In the genomic region with DNA sequence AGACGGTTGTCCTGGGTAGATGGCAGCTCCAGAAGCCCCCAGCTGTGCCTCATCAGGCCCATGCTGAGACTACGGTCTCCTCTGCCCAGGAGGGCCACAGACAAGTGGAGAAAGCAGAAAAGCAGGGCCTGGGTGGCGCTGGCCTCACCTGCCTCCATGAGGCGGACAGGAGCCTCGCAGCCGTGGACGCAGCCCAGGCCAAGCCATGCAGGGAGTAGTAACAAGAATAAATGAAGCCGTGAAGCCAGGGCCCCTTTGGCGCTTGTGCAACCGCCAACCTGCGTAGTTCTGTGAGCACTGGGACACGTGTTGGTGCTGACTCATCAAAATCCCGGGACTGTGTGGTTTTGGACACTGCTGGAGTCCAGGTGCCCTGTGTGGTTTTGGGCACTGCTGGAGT, we compare ENCODE assay signal across 20 cellular contexts. TPM values are rescaled to one million over a fixed set of nuclear protein-coding genes. Genes with fewer than 3 reads are reported as not detected.
DNase-seq lines count a peak whose midpoint lies in the region; ATAC-seq and TF ChIP-seq lines count a peak whose summit lies in the region.
"Had no signal": no experiment of that assay in that cellular context is flagged by ENCODE, and none has a peak within 500 bp of the region (broad histone marks: within the 10 kb centered on the region; RNA-seq: fewer than 3 reads in every experiment).

No MANE protein-coding gene starts in this region.

- no peaks in the 10 kb centered on the region for H3K9me3 Mint-ChIP-seq in activated T-cell treated with anti-CD3 and anti-CD28 coated beads, Interleukin-2, amount 50 U/mL, for 24 hours
- H3K9me3 Mint-ChIP-seq: activated T-cell treated with anti-CD3 and anti-CD28 coated beads, Interleukin-2, amount 50 U/mL, for 4 hours; dendritic cell treated with granulocyte-macrophage colony-stimulating factor and Interleukin-4, amounts not matched to agents 40 ng/mL and 50 ng/mL, for 4 days had no signal

- no peak overlapping the region for H3K4me3 ChIP-seq in right lobe of liver
- H3K4me3 ChIP-seq: adrenal gland, GM12878, pancreas had no signal

- no peaks in the 10 kb centered on the region for H3K36me3 Mint-ChIP-seq in activated T-cell treated with anti-CD3 and anti-CD28 coated beads, Interleukin-2, amount 50 U/mL, for 24 hours (ENCODE audit: low read depth)

- intact Hi-C loops in right lobe of liver (cut with DNase I): no loop called here

- no peaks in the 10 kb centered on the region for H3K36me3 ChIP-seq in right lobe of liver
- H3K36me3 ChIP-seq: adrenal gland, pancreas had no signal

- H3K27me3 ChIP-seq in right lobe of liver: no peaks in the 10 kb centered on the region
- H3K27me3 ChIP-seq: adrenal gland, pancreas had no signal

- peaks cover 0 to 5% (median 0%) of the 10 kb centered on the region in 4 donors for H3K4me1 ChIP-seq in right lobe of liver
- H3K4me1 ChIP-seq: adrenal gland, pancreas had no signal

- H3K9me3 ChIP-seq in right lobe of liver: no peaks in the 10 kb centered on the region
- H3K9me3 ChIP-seq: adrenal gland, pancreas had no signal

- no peak overlapping the region for H3K4me3 Mint-ChIP-seq in activated T-cell treated with anti-CD3 and anti-CD28 coated beads, Interleukin-2, amount 50 U/mL, for 24 hours
- H3K4me3 Mint-ChIP-seq: activated T-cell treated with anti-CD3 and anti-CD28 coated beads, Interleukin-2, amount 50 U/mL, for 4 hours; B cell; dendritic cell treated with granulocyte-macrophage colony-stimulating factor and Interleukin-4, amounts not matched to agents 40 ng/mL and 50 ng/mL, for 4 days had no signal

- TF ChIP-seq POLR2A in right lobe of liver (IDR thresholded peaks at IDR 0.05): no peak

- ATAC-seq in right lobe of liver (peak; percentile 66 to 87 (median 81)), GM18867 (IDR thresholded peaks at IDR 0.05; ENCODE audit: unreplicated experiment) (no peak)
- ATAC-seq in activated CD4-positive, CD25-positive, alpha-beta regulatory T cell treated with anti-CD3 and anti-CD28 coated beads, Interleukin-2, amount 50 U/mL, for 24 hours: no peak
- ATAC-seq: activated T-cell treated with anti-CD3 and anti-CD28 coated beads, Interleukin-2, amount 50 U/mL, for 4 hours; GM12878 had no signal

- H3K27ac ChIP-seq in right lobe of liver: peak overlapping the region in 1 of 3 donors; percentile 59
- H3K27ac ChIP-seq: adrenal gland, pancreas had no signal

- 52% methylated on average over 5 of the region's 13 CpGs for WGBS in right lobe of liver (ENCODE audit: insufficient coverage, low coverage, low lambda C conversion rate, missing lambda C conversion rate)

- H3K27me3 Mint-ChIP-seq in activated T-cell treated with anti-CD3 and anti-CD28 coated beads, Interleukin-2, amount 50 U/mL, for 24 hours: no peaks in the 10 kb centered on the region

- no peaks in the 10 kb centered on the region for H3K4me1 Mint-ChIP-seq in activated T-cell treated with anti-CD3 and anti-CD28 coated beads, Interleukin-2, amount 50 U/mL, for 24 hours (ENCODE audit: low read depth)
- H3K4me1 Mint-ChIP-seq: B cell had no signal

- DNase-seq in COLO829 (ENCODE audit: low spot score) (peak; percentile 17), HPDE6-E6E7 (ENCODE audit: extremely low spot score) (peak; percentile 87), astrocyte of the hippocampus (ENCODE audit: low read depth, low spot score) (peak; percentile 44), right lobe of liver (peak; percentile 54 to 89 (median 84)), retina (no peak)
- DNase-seq in activated T-cell treated with anti-CD3 and anti-CD28 coated beads, Interleukin-2, amount 50 U/mL, for 24 hours: no peak
- DNase-seq: activated CD4-positive, alpha-beta T cell treated with anti-CD3 and anti-CD28 coated beads for 4 hours; activated T-cell treated with anti-CD3 and anti-CD28 coated beads, Interleukin-2, amount 50 U/mL, for 4 hours; DND-41; MM.1S; NCI-H2227 treated with DMSO at 0.1 percent for 48 hours; pancreas; stimulated activated CD8-positive, alpha-beta memory T cell treated with anti-CD3 and anti-CD28 coated beads, Interleukin-4, amount 100 ng/mL, for 48 hours; T-helper 2 cell had no signal

- TF ChIP-seq CTCF in right lobe of liver (IDR thresholded peaks at IDR 0.05): no peak

- no peak overlapping the region for H3K27ac Mint-ChIP-seq in activated T-cell treated with anti-CD3 and anti-CD28 coated beads, Interleukin-2, amount 50 U/mL, for 24 hours
- H3K27ac Mint-ChIP-seq: B cell; dendritic cell treated with granulocyte-macrophage colony-stimulating factor and Interleukin-4, amounts not matched to agents 40 ng/mL and 50 ng/mL, for 4 days had no signal

RNA-seq across cellular contexts. Expression of a gene that starts 12.3 kb away (rescaled TPM):
- under 1 TPM in 2 of 6 experiments, not detected in 4; 0.07 to 0.20 TPM for total RNA-seq in right lobe of liver

Comparison
In these comparisons a context has a peak if more than half of its experiments do, and no peak if none do; other contexts are left out.
1. DNase-seq: peak in COLO829 (single experiment), HPDE6-E6E7 (single experiment), astrocyte of the hippocampus (single experiment) and right lobe of liver (3 of 3); none in activated T-cell treated with anti-CD3 and anti-CD28 coated beads, Interleukin-2, amount 50 U/mL, for 24 hours (single experiment) and retina (single experiment).
2. ATAC-seq: peak in right lobe of liver (4 of 4); none in GM18867 (single experiment) and activated CD4-positive, CD25-positive, alpha-beta regulatory T cell treated with anti-CD3 and anti-CD28 coated beads, Interleukin-2, amount 50 U/mL, for 24 hours (0 of 2).